ENCODE assay signal across 1 cellular context in genomic region chr18:35592298-35592697, GRCh38.
TF ChIP-seq lines count a peak whose summit lies in the region.

No MANE protein-coding gene starts in this region.

TF ChIP-seq in WTC11, 78 proteins besides CTCF, POLR2A, EP300 and RAD21 (continued from another document):
- TF ChIP-seq, protein P1, sequence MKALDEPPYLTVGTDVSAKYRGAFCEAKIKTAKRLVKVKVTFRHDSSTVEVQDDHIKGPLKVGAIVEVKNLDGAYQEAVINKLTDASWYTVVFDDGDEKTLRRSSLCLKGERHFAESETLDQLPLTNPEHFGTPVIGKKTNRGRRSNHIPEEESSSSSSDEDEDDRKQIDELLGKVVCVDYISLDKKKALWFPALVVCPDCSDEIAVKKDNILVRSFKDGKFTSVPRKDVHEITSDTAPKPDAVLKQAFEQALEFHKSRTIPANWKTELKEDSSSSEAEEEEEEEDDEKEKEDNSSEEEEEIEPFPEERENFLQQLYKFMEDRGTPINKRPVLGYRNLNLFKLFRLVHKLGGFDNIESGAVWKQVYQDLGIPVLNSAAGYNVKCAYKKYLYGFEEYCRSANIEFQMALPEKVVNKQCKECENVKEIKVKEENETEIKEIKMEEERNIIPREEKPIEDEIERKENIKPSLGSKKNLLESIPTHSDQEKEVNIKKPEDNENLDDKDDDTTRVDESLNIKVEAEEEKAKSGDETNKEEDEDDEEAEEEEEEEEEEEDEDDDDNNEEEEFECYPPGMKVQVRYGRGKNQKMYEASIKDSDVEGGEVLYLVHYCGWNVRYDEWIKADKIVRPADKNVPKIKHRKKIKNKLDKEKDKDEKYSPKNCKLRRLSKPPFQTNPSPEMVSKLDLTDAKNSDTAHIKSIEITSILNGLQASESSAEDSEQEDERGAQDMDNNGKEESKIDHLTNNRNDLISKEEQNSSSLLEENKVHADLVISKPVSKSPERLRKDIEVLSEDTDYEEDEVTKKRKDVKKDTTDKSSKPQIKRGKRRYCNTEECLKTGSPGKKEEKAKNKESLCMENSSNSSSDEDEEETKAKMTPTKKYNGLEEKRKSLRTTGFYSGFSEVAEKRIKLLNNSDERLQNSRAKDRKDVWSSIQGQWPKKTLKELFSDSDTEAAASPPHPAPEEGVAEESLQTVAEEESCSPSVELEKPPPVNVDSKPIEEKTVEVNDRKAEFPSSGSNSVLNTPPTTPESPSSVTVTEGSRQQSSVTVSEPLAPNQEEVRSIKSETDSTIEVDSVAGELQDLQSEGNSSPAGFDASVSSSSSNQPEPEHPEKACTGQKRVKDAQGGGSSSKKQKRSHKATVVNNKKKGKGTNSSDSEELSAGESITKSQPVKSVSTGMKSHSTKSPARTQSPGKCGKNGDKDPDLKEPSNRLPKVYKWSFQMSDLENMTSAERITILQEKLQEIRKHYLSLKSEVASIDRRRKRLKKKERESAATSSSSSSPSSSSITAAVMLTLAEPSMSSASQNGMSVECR (CRISPR knock-in tag; IDR thresholded peaks at IDR 0.05; ENCODE audit: borderline replicate concordance): no peak
- TF ChIP-seq PRRX2 (CRISPR knock-in tag; IDR thresholded peaks at IDR 0.05) (no peak), ELF4 (CRISPR knock-in tag; IDR thresholded peaks at IDR 0.05; ENCODE audit: low read depth) (no peak), SMAD3 (CRISPR knock-in tag; IDR thresholded peaks at IDR 0.05; ENCODE audit: borderline replicate concordance) (no peak)
